ENCODE assay signal across 9 cellular contexts in genomic region chr3:56878046-56878445, GRCh38.
DNase-seq lines count a peak whose midpoint lies in the region; ATAC-seq and TF ChIP-seq lines count a peak whose summit lies in the region.
"Had no signal": no experiment of that assay in that cellular context is flagged by ENCODE, and none has a peak within 500 bp of the region (broad histone marks: within the 10 kb centered on the region; RNA-seq: fewer than 3 reads in every experiment).

No MANE protein-coding gene starts in this region.

- H3K27ac ChIP-seq in coronary artery (no peak overlapping the region), body of pancreas (no peak overlapping the region)
- H3K27ac ChIP-seq: SK-N-MC had no signal

- no peaks in the 10 kb centered on the region for H3K4me1 ChIP-seq in body of pancreas

- no peaks in the 10 kb centered on the region for H3K36me3 ChIP-seq in body of pancreas (replicated peaks in 1 of 2; ENCODE audit: insufficient read depth in 1 of 2, low read depth in 2 of 2)

- TF ChIP-seq CTCF in coronary artery (IDR thresholded peaks at IDR 0.05) (no peak), body of pancreas (IDR thresholded peaks at IDR 0.05) (no peak)

- no peaks in the 10 kb centered on the region for H3K9me3 ChIP-seq in body of pancreas

- no peaks in the 10 kb centered on the region for H3K27me3 ChIP-seq in body of pancreas

- intact Hi-C loops in body of pancreas (cut with DNase I): no loop called here

- no peak overlapping the region for H3K4me3 ChIP-seq in coronary artery
- no peak overlapping the region for H3K4me3 ChIP-seq in body of pancreas
- H3K4me3 ChIP-seq: SK-N-MC had no signal

- ATAC-seq in body of pancreas: no peak
- ATAC-seq in GM21447 (IDR thresholded peaks at IDR 0.05; ENCODE audit: unreplicated experiment): no peak
- ATAC-seq in HG02588 (IDR thresholded peaks at IDR 0.05; ENCODE audit: unreplicated experiment): no peak

- DNase-seq in GDM1 (lab: John Stamatoyannopoulos, UW) (peak; percentile 53), coronary artery (ENCODE audit: low spot score) (peak; percentile 11), ecto neural progenitor cell (ENCODE audit: low spot score) (no peak), body of pancreas (no peak)
- peak; percentile 36 to 56 for DNase-seq in activated CD4-positive, alpha-beta T cell treated with anti-CD3 and anti-CD28 coated beads, Interleukin-2, amount 50 U/mL, for 4 hours
- peak; percentile 41 to 46 for DNase-seq in stimulated activated CD4-positive, alpha-beta T cell treated with anti-CD3 and anti-CD28 coated beads, Interleukin-15, amount 100 ng/mL, for 48 hours (ENCODE audit: low read depth in 2 of 2)

- WGBS in body of pancreas, 2 donors: 55 to 86% methylated on average over 7 of the region's 7 CpGs

- no peak for TF ChIP-seq POLR2A in body of pancreas (IDR thresholded peaks at IDR 0.05)

Comparison
In these comparisons a context has a peak if more than half of its experiments do, and no peak if none do; other contexts are left out.
1. DNase-seq: peak in GDM1 (single experiment), activated CD4-positive, alpha-beta T cell treated with anti-CD3 and anti-CD28 coated beads, Interleukin-2, amount 50 U/mL, for 4 hours (2 of 2), coronary artery (single experiment) and stimulated activated CD4-positive, alpha-beta T cell treated with anti-CD3 and anti-CD28 coated beads, Interleukin-15, amount 100 ng/mL, for 48 hours (2 of 2); none in ecto neural progenitor cell (single experiment) and body of pancreas (0 of 4).